1 cellular context compared by ENCODE assay signal in the genomic region with DNA sequence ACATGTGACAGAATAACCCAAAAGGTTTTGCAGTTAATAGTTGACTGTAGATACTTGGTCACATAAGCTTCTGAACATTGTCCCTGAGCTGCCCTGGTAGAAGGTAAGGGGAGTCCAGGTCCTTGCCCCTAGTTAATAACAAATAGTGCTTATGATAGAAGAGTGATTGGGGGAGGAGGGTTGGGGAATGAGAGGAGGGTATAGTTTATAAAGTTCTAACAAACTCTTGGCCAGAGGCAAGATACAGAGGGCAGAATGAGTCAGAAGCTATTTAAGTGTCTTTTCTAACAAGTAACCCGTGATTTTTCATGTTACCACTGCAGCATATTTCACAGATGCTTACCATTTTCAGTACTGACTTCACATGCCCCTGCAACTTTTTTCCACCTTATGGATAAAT.
TF ChIP-seq lines count a peak whose summit lies in the region.

No MANE protein-coding gene starts in this region.

TF ChIP-seq in GM12878, 131 proteins besides CTCF, POLR2A, EP300 and RAD21 (continued from another document):
- TF ChIP-seq, protein P1, sequence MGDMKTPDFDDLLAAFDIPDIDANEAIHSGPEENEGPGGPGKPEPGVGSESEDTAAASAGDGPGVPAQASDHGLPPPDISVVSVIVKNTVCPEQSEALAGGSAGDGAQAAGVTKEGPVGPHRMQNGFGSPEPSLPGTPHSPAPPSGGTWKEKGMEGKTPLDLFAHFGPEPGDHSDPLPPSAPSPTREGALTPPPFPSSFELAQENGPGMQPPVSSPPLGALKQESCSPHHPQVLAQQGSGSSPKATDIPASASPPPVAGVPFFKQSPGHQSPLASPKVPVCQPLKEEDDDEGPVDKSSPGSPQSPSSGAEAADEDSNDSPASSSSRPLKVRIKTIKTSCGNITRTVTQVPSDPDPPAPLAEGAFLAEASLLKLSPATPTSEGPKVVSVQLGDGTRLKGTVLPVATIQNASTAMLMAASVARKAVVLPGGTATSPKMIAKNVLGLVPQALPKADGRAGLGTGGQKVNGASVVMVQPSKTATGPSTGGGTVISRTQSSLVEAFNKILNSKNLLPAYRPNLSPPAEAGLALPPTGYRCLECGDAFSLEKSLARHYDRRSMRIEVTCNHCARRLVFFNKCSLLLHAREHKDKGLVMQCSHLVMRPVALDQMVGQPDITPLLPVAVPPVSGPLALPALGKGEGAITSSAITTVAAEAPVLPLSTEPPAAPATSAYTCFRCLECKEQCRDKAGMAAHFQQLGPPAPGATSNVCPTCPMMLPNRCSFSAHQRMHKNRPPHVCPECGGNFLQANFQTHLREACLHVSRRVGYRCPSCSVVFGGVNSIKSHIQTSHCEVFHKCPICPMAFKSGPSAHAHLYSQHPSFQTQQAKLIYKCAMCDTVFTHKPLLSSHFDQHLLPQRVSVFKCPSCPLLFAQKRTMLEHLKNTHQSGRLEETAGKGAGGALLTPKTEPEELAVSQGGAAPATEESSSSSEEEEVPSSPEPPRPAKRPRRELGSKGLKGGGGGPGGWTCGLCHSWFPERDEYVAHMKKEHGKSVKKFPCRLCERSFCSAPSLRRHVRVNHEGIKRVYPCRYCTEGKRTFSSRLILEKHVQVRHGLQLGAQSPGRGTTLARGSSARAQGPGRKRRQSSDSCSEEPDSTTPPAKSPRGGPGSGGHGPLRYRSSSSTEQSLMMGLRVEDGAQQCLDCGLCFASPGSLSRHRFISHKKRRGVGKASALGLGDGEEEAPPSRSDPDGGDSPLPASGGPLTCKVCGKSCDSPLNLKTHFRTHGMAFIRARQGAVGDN (IDR thresholded peaks at IDR 0.05) = peak; percentile 65; the same call in 1 of the 2 replicates
- TF ChIP-seq FOXK2 (IDR thresholded peaks at IDR 0.05) (no peak), ATF7 (IDR thresholded peaks at IDR 0.05; ENCODE audit: low read depth) (peak; percentile 57)
